Comparison of ENCODE assay signal across 1 cellular context in genomic region chr1:92805216-92805615, GRCh38.
A peak's percentile ranks its signal among the peaks of the same experiment; 100 is the strongest.
TF ChIP-seq lines count a peak whose summit lies in the region.

No MANE protein-coding gene starts in this region.

TF ChIP-seq in HepG2, 621 proteins besides CTCF, POLR2A, EP300 and RAD21:
- no peak for TF ChIP-seq NFE2L1 (CRISPR knock-in tag; IDR thresholded peaks at IDR 0.05; ENCODE audit: borderline replicate concordance)
- TF ChIP-seq SNAPC4 (CRISPR knock-in tag; IDR thresholded peaks at IDR 0.05), result 0 out of 2 replicates have a peak, but pooled peaks have one; percentile 8
